In genomic region chr18:59479776-59480175, GRCh38 we compare ENCODE assay signal across 21 cellular contexts.
"Had no signal": no experiment of that assay in that cellular context is flagged by ENCODE, and none has a peak within 500 bp of the region (broad histone marks: within the 10 kb centered on the region; RNA-seq: fewer than 3 reads in every experiment).

No MANE protein-coding gene starts in this region.

- H3K4me3 ChIP-seq: left ventricle myocardium inferior, lung, mucosa of descending colon, right atrium auricular region, right lobe of liver, smooth muscle cell, tibial nerve, uterus had no signal

- DNase-seq: islet precursor cell; left ventricle myocardium inferior; midbrain; mucosa of descending colon; naive thymus-derived CD4-positive, alpha-beta T cell; nucleus accumbens; right lobe of liver; stimulated activated CD4-positive, alpha-beta T cell treated with anti-CD3 and anti-CD28 coated beads, Interleukin-1b, Interleukin-23, amount 100 ng/mL, for 48 hours; stimulated activated CD4-positive, alpha-beta T cell treated with anti-CD3 and anti-CD28 coated beads, Interleukin-2, amount 100 ng/mL, for 48 hours; stimulated activated CD4-positive, alpha-beta T cell treated with anti-CD3 and anti-CD28 coated beads, Interleukin-4, amount 100 ng/mL, for 4 hours; stimulated activated CD8-positive, alpha-beta memory T cell treated with anti-CD3 and anti-CD28 coated beads, Interleukin-4, amount 100 ng/mL, for 48 hours; stimulated activated naive CD4-positive, alpha-beta T cell treated with Interleukin-2 at 50 U/mL for 16 hours; stimulated activated naive CD8-positive, alpha-beta T cell treated with anti-CD3 and anti-CD28 coated beads, Interleukin-15, amount 100 ng/mL, for 72 hours; substantia nigra; uterus had no signal

- H3K4me2 ChIP-seq: smooth muscle cell had no signal

- H3K27me3 ChIP-seq: right atrium auricular region, right lobe of liver, tibial nerve, uterus had no signal

- ATAC-seq: mucosa of descending colon; naive thymus-derived CD4-positive, alpha-beta T cell; natural killer cell treated with Interleukin-12 subunit alpha and Interleukin-12 subunit beta and Interleukin-15 and Interleukin-18, amount 100 ng/mL, for 72 hours; right lobe of liver; stimulated activated memory B cell treated with anti-CD40 and anti-IgM and Interleukin-4, amounts not matched to agents 10 μg/mL and 1 μg/mL and 100 μg/mL, for 72 hours; stimulated activated naive CD8-positive, alpha-beta T cell treated with anti-CD3 and anti-CD28 coated beads, Interleukin-15, amount 100 ng/mL, for 72 hours had no signal

- H3K4me1 ChIP-seq: right atrium auricular region, right lobe of liver, uterus had no signal

- H3K9me3 ChIP-seq: left ventricle myocardium inferior, mucosa of descending colon, right atrium auricular region, right lobe of liver, tibial nerve, uterus had no signal

- H3K27ac ChIP-seq: left ventricle myocardium inferior, right atrium auricular region, right lobe of liver, tibial nerve, uterus had no signal

- H3K36me3 ChIP-seq: left ventricle myocardium inferior, right atrium auricular region, right lobe of liver, tibial nerve, uterus had no signal
